In the genomic region with DNA sequence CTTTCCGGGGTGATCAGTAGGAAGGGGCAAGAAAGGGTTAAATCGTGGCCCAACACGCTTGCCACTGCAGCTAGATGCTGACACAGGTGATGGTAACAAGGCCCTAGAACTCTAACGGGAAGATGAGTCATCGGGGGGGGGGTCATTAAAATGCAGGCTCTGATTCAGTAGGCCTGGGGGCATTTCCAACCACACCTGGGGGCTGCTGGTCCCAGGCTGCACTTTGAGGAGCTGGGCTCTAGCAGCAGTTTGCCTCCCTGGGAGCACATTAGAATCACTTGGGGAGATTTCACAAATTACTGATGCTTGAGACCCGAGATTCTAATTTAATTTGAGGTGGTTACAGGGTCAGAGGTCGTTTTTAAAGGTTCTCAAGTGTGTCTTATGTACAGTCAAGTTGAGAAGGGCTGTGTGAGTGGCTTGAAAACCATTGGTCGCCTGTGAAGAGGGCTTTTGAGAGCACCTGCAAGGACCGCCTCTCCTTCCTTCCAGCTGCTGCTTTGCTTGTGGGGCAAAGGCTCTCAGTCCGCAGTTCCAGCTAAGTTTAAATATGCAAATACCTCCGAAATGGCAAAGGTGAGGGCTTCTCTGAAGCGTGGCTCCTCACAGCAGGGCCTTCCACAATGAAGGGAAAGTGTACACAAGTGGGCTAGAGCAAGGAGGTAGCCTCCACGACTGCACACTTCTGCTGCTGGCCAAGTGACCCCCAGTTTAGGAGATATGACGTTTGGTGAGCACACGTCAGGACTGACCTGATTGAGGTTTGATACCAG, we compare ENCODE assay signal across 1 cellular context.
TF ChIP-seq lines count a peak whose summit lies in the region.

No MANE protein-coding gene starts in this region.

TF ChIP-seq in K562, 482 proteins besides CTCF, POLR2A, EP300 and RAD21 (continued from another document):
- TF ChIP-seq RFX5 (IDR thresholded peaks at IDR 0.05; ENCODE audit: low read depth, low read length) (no peak), FOXK2 (conservative IDR thresholded peaks at IDR 0.05 in 1 of 2, IDR thresholded peaks at IDR 0.05 in 1 of 2; ENCODE audit: low read depth in 2 of 2) (no peak), NR4A1 (CRISPR knock-in tag; IDR thresholded peaks at IDR 0.05) (no peak), NR4A1 (tag; IDR thresholded peaks at IDR 0.05) (peak; percentile 6; the same call in 1 of the 2 replicates), SETDB1 (IDR thresholded peaks at IDR 0.05; ENCODE audit: low read length) (no peak), HDAC6 (IDR thresholded peaks at IDR 0.05; ENCODE audit: low read depth, low read length) (no peak), ATF1 (CRISPR knock-in tag; IDR thresholded peaks at IDR 0.05) (no peak), ATF1 (tag; IDR thresholded peaks at IDR 0.05) (0 out of 2 replicates have a peak, but pooled peaks have one; percentile 6), BRD9 (IDR thresholded peaks at IDR 0.05; ENCODE audit: low read depth, partially characterized antibody) (no peak), KDM1A (IDR thresholded peaks at IDR 0.05) (no peak), RBM15 (IDR thresholded peaks at IDR 0.05; ENCODE audit: insufficient read depth, low read length) (no peak), NR2C2 (CRISPR knock-in tag; IDR thresholded peaks at IDR 0.05) (no peak), NR2C2 (tag; IDR thresholded peaks at IDR 0.05) (0 out of 2 replicates have a peak, but pooled peaks have one; percentile 5)
- TF ChIP-seq, protein P1, sequence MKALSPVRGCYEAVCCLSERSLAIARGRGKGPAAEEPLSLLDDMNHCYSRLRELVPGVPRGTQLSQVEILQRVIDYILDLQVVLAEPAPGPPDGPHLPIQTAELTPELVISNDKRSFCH (CRISPR knock-in tag; IDR thresholded peaks at IDR 0.05), result no peak
- TF ChIP-seq, protein P1 (tag; IDR thresholded peaks at IDR 0.05), result 0 out of 2 replicates have a peak, but pooled peaks have one; percentile 9
- TF ChIP-seq, protein P2, sequence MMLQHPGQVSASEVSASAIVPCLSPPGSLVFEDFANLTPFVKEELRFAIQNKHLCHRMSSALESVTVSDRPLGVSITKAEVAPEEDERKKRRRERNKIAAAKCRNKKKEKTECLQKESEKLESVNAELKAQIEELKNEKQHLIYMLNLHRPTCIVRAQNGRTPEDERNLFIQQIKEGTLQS (IDR thresholded peaks at IDR 0.05), result peak; percentile 19; the same call in 1 of the 2 replicates
- TF ChIP-seq, protein P2 (CRISPR knock-in tag; conservative IDR thresholded peaks at IDR 0.05), result no peak
- TF ChIP-seq, protein P3, sequence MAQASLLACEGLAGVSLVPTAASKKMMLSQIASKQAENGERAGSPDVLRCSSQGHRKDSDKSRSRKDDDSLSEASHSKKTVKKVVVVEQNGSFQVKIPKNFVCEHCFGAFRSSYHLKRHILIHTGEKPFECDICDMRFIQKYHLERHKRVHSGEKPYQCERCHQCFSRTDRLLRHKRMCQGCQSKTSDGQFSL (CRISPR knock-in tag; IDR thresholded peaks at IDR 0.05), result peak; percentile 59; the same call in 1 of the 2 replicates
- TF ChIP-seq, protein P3 (tag; IDR thresholded peaks at IDR 0.05), result no peak
- TF ChIP-seq, protein P4, sequence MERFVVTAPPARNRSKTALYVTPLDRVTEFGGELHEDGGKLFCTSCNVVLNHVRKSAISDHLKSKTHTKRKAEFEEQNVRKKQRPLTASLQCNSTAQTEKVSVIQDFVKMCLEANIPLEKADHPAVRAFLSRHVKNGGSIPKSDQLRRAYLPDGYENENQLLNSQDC (CRISPR knock-in tag; IDR thresholded peaks at IDR 0.05), result no peak
